Comparison of ENCODE assay signal across 9 cellular contexts in genomic region chr1:232599178-232600041, GRCh38. TPM values are rescaled to one million over a fixed set of nuclear protein-coding genes. Genes with fewer than 3 reads are reported as not detected.
A peak's percentile ranks its signal among the peaks of the same experiment; 100 is the strongest.
DNase-seq lines count a peak whose midpoint lies in the region; ATAC-seq, FAIRE-seq and TF ChIP-seq lines count a peak whose summit lies in the region.
"Had no signal": no experiment of that assay in that cellular context is flagged by ENCODE, and none has a peak within 500 bp of the region (broad histone marks: within the 10 kb centered on the region; RNA-seq: fewer than 3 reads in every experiment).

No MANE protein-coding gene starts in this region.

- H4K20me1 ChIP-seq in GM23248 (ENCODE audit: insufficient read depth) (no peaks in the 10 kb centered on the region), H1 (replicated peaks in 1 of 2; ENCODE audit: control insufficient read depth in 1 of 2, insufficient read depth in 2 of 2, low read length in 2 of 2) (no peaks in the 10 kb centered on the region)

- no peak for TF ChIP-seq EP300 in H1 (IDR thresholded peaks at IDR 0.05; ENCODE audit: borderline replicate concordance in 1 of 2, low read depth in 2 of 2, low read length in 2 of 2)
- no peak for TF ChIP-seq EP300 in upper lobe of left lung (IDR thresholded peaks at IDR 0.05)

- no peak overlapping the region for H3K27ac Mint-ChIP-seq in activated naive CD4-positive, alpha-beta T cell treated with anti-CD3 and anti-CD28 coated beads, Interleukin-2, amount 50 U/mL, for 72 hours

- H2BK120ac ChIP-seq in H1 (replicated peaks; ENCODE audit: low read depth, low read length) = no peak overlapping the region

- no peak overlapping the region for H3K56ac ChIP-seq in H1 (replicated peaks; ENCODE audit: insufficient read length, low read depth, low read length)

- H3K79me2 ChIP-seq in GM23248 (ENCODE audit: insufficient read depth) (no peaks in the 10 kb centered on the region), H1 (ENCODE audit: control insufficient read depth in 1 of 2, insufficient read depth in 2 of 2, low read length in 2 of 2) (no peaks in the 10 kb centered on the region)

- H4K8ac ChIP-seq in H1 (ENCODE audit: extremely low read depth, insufficient read depth, low read length) = no peak overlapping the region; the same call in 1 of the 2 replicates

- WGBS in GM23248 (ENCODE audit: low coverage in 1 of 2, low lambda C conversion rate in 2 of 2, missing lambda C conversion rate in 2 of 2), 2 experiments = 68 to 75% methylated on average over 11 of the region's 11 CpGs
- WGBS in H1 (ENCODE audit: extremely low coverage in 1 of 2, insufficient coverage in 1 of 2, insufficient read length in 1 of 2, insufficient replicate concordance in 2 of 2, low coverage in 1 of 2, low lambda C conversion rate in 2 of 2, missing lambda C conversion rate in 1 of 2), 2 experiments = 90% methylated on average over 11 of the region's 11 CpGs; no CpG with 5 or more reads in 1 of the 2 experiments
- WGBS in upper lobe of left lung, 2 donors = 42 to 48% methylated on average over 10 to 11 of the region's 11 CpGs

- no peak overlapping the region for H3K23ac ChIP-seq in H1 (ENCODE audit: insufficient read length)

- no peaks in the 10 kb centered on the region for H3K23me2 ChIP-seq in H1 (ENCODE audit: low read depth, low read length)

- no peak overlapping the region for H3K4ac ChIP-seq in H1 (replicated peaks; ENCODE audit: insufficient read length, low read depth, low read length)

- H3K9ac ChIP-seq in GM23248 = no peak overlapping the region
- no peak overlapping the region for H3K9ac ChIP-seq in H1 (replicated peaks in 1 of 4; ENCODE audit: extremely low read depth in 1 of 4, low read depth in 3 of 4, low read length in 3 of 4)

- no peaks in the 10 kb centered on the region for H3K9me2 ChIP-seq in GM23248 (ENCODE audit: insufficient read depth)

- no peaks in the 10 kb centered on the region for H3K27me3 ChIP-seq in GM23248 (replicated peaks; ENCODE audit: insufficient read depth)
- H3K27me3 ChIP-seq in H1 (replicated peaks in 1 of 4; ENCODE audit: control insufficient read depth in 3 of 4, extremely low read depth in 1 of 4, insufficient read depth in 3 of 4, low read length in 3 of 4) = no peaks in the 10 kb centered on the region
- no peaks in the 10 kb centered on the region for H3K27me3 ChIP-seq in upper lobe of left lung

- no peaks in the 10 kb centered on the region for H3F3A ChIP-seq in GM23248 (ENCODE audit: insufficient read depth)

- H3K9me3 ChIP-seq in GM23248 (ENCODE audit: low read depth) = no peaks in the 10 kb centered on the region
- H3K9me3 ChIP-seq in H1 (ENCODE audit: insufficient read depth in 2 of 2, low read depth in 1 of 2, low read length in 1 of 2) = no peaks in the 10 kb centered on the region
- H3K9me3 ChIP-seq in upper lobe of left lung = no peaks in the 10 kb centered on the region

- H2BK5ac ChIP-seq in H1 (ENCODE audit: low read depth, low read length) = 0 out of 2 replicates have a peak overlapping the region, but pooled peaks have one; percentile 0

- no peak overlapping the region for H2BK12ac ChIP-seq in H1 (ENCODE audit: low read depth, low read length)

- H3K9me3 Mint-ChIP-seq in activated naive CD4-positive, alpha-beta T cell treated with anti-CD3 and anti-CD28 coated beads, Interleukin-2, amount 50 U/mL, for 72 hours = peaks cover 4 to 15% of the 10 kb centered on the region in 2 donors

- peaks cover 2% of the 10 kb centered on the region; the same call in 1 of the 2 replicates for H3K79me1 ChIP-seq in H1 (ENCODE audit: low read depth, low read length)

- no peak overlapping the region for H3K4me2 ChIP-seq in GM23248 (ENCODE audit: unreplicated experiment)
- H3K4me2 ChIP-seq in H1 (ENCODE audit: insufficient read depth in 1 of 2, low read depth in 2 of 2, low read length in 2 of 2) = no peak overlapping the region

- TF ChIP-seq POLR2A in H1 (IDR thresholded peaks at IDR 0.05; ENCODE audit: control extremely low read depth in 1 of 2, low read depth in 2 of 2, low read length in 2 of 2) (no peak), upper lobe of left lung (IDR thresholded peaks at IDR 0.05) (no peak)

- POLR2A ChIA-PET in H1 (lab: Charles Lee; ENCODE audit: partially characterized antibody) = interaction anchor here (0.6 kb wide), 1 partner anchor 14 kb away, joined by 3 read pairs; no protein-coding TSS in a partner anchor

- no peaks in the 10 kb centered on the region for H3K36me3 ChIP-seq in GM23248 (ENCODE audit: low read depth)
- no peaks in the 10 kb centered on the region for H3K36me3 ChIP-seq in H1 (ENCODE audit: control insufficient read depth in 2 of 4, insufficient read depth in 4 of 4, low read length in 3 of 4)
- H3K36me3 ChIP-seq in upper lobe of left lung = no peaks in the 10 kb centered on the region

- TF ChIP-seq CTCF in H1 (IDR thresholded peaks at IDR 0.05; ENCODE audit: control extremely low read depth in 1 of 3, insufficient read depth in 1 of 3, low read depth in 1 of 3, low read length in 3 of 3) (no peak), upper lobe of left lung (IDR thresholded peaks at IDR 0.05) (no peak)

- no peak for ATAC-seq in activated naive CD4-positive, alpha-beta T cell treated with anti-CD3 and anti-CD28 coated beads, Interleukin-2, amount 50 U/mL, for 72 hours
- no peak for ATAC-seq in upper lobe of left lung (ENCODE audit: low FRiP score in 2 of 2)

- DNase-seq in EH (ENCODE audit: low read depth) (peak; percentile 55), GM23248 (peak; percentile 12), NCI-H2081 treated with DMSO at 0.1 percent for 48 hours (lab: John Stamatoyannopoulos, UW) (peak; percentile 76), H1 (ENCODE audit: low read depth in 1 of 2, low spot score in 2 of 2) (no peak), NCI-H82 treated with DMSO at 0.1 percent for 48 hours (lab: John Stamatoyannopoulos, UW; ENCODE audit: unreplicated experiment) (no peak), DMS114 treated with DMSO at 0.1 percent for 48 hours (lab: John Stamatoyannopoulos, UW; ENCODE audit: unreplicated experiment) (no peak), upper lobe of left lung (no peak)
- DNase-seq in activated naive CD4-positive, alpha-beta T cell treated with anti-CD3 and anti-CD28 coated beads, Interleukin-2, amount 50 U/mL, for 72 hours (ENCODE audit: low spot score in 2 of 2) = no peak
- DNase-seq: naive B cell had no signal

- H3K14ac ChIP-seq in H1 (ENCODE audit: insufficient read length) = no peak overlapping the region

- H3K4me1 ChIP-seq in GM23248 (ENCODE audit: insufficient read depth) (no peaks in the 10 kb centered on the region), H1 (replicated peaks in 1 of 4; ENCODE audit: control insufficient read depth in 3 of 4, insufficient read depth in 4 of 4, low read length in 3 of 4) (peaks cover 0 to 2% (median 1%) of the 10 kb centered on the region in 4 experiments; a peak in 2 of 7 replicates), upper lobe of left lung (peaks cover 21 to 57% (median 40%) of the 10 kb centered on the region in 4 donors)

- FAIRE-seq in H1 (lab: Jason Lieb, UNC) = no peak

- no peak overlapping the region for H4K91ac ChIP-seq in H1 (replicated peaks; ENCODE audit: insufficient read length, low read length)

- H3K36me3 Mint-ChIP-seq in activated naive CD4-positive, alpha-beta T cell treated with anti-CD3 and anti-CD28 coated beads, Interleukin-2, amount 50 U/mL, for 72 hours = peaks cover 5 to 16% of the 10 kb centered on the region in 2 donors

- no peak overlapping the region for H2BK20ac ChIP-seq in H1 (ENCODE audit: low read length)

- H3K4me3 ChIP-seq in GM23248 = no peak overlapping the region
- H3K4me3 ChIP-seq in H1 (ENCODE audit: extremely low read depth in 1 of 4, insufficient read depth in 2 of 4, low read depth in 3 of 4, low read length in 4 of 4) = no peak overlapping the region
- no peak overlapping the region for H3K4me3 ChIP-seq in upper lobe of left lung

- in situ Hi-C loops in GM23248 (cut with MboI) = no loop called here

- no peak overlapping the region for H2BK15ac ChIP-seq in H1 (ENCODE audit: low read length)

- no peak overlapping the region for H4K5ac ChIP-seq in H1 (ENCODE audit: insufficient read length, low read depth, low read length)

- H3K18ac ChIP-seq in H1 (ENCODE audit: extremely low read depth, low read length) = no peak overlapping the region

- CTCF ChIA-PET in H1 (lab: Charles Lee; ENCODE audit: partially characterized antibody) = interaction anchor here (0.9 to 3.2 kb wide), 9 partner anchors 9 to 425 kb away, joined by 3 to 9 read pairs (median 4); no protein-coding TSS in a partner anchor

- H2AK5ac ChIP-seq in H1 (ENCODE audit: low read depth, low read length) = no peak overlapping the region

- H2AFZ ChIP-seq in GM23248 (no peak overlapping the region; the same call in 1 of the 2 replicates), H1 (ENCODE audit: low read length) (no peak overlapping the region)

- H3K27ac ChIP-seq in GM23248 (no peak overlapping the region), H1 (ENCODE audit: low read depth, low read length) (no peak overlapping the region), upper lobe of left lung (peak overlapping the region in 2 of 4 donors; percentile 27 to 54)

- no peak for TF ChIP-seq RAD21 in H1 (IDR thresholded peaks at IDR 0.05 in 1 of 2, conservative IDR thresholded peaks at IDR 0.05 in 1 of 2; ENCODE audit: low read depth in 2 of 2, low read length in 2 of 2)

TF ChIP-seq in H1, 55 proteins besides CTCF, POLR2A, EP300 and RAD21:
- TF ChIP-seq CEBPB (IDR thresholded peaks at IDR 0.05; ENCODE audit: low read depth, low read length) = peak; percentile 43; the same call in 1 of the 2 replicates
- no peak for TF ChIP-seq EGR1 (IDR thresholded peaks at IDR 0.05; ENCODE audit: borderline replicate concordance, low read depth, low read length)

RNA-seq across cellular contexts. Expression of gene SIPA1L2, which starts 30.5 kb away (rescaled TPM):
- 4.4 and 5.9 TPM in 2 replicates for total RNA-seq in GM23248 (2014; rRNA removed; shearing (Covaris generic))
- 0.82 and 1.1 TPM in 2 replicates for polyA plus RNA-seq in GM23248 (2016; fragmentation: Nextera tagmentation; extraction: Ambion mirVana)
- total RNA-seq in H1 (2021; fragmentation: NEBNext Ultra II Directional; extraction: Animal tissue kit (Norgen Biotek cat#: 25700)) = 12.0 and 13.2 TPM in 2 replicates
- polyA plus RNA-seq in H1 (2011; rRNA removed) = 7.7 and 11.5 TPM in 2 replicates
- polyA plus RNA-seq in H1 (2011; cell fraction: cytosol; rRNA removed) = 9.8 TPM
- polyA plus RNA-seq in H1 (2011; cell fraction: nucleus; rRNA removed) = 19.7 TPM
- polyA plus RNA-seq in H1 (2012, experiment 1 of 2) = 7.1 to 9.0 TPM (median 7.9 TPM) in 4 replicates
- polyA plus RNA-seq in H1 (2012, experiment 2 of 2) = 0.62 TPM
- polyA plus RNA-seq in H1 (2013, experiment 1 of 2) = 4.2 TPM
- 4.0 TPM for polyA plus RNA-seq in H1 (2013, experiment 2 of 2)
- polyA minus RNA-seq in H1 (2011; rRNA and poly(A)+ RNA removed) = 13.6 and 18.9 TPM in 2 replicates
- polyA minus RNA-seq in H1 (2011; cell fraction: cytosol; rRNA and poly(A)+ RNA removed) = 9.7 TPM
- 29.5 TPM for polyA minus RNA-seq in H1 (2011; cell fraction: nucleus; rRNA and poly(A)+ RNA removed)
- total RNA-seq in activated naive CD4-positive, alpha-beta T cell treated with anti-CD3 and anti-CD28 coated beads, Interleukin-2, amount 50 U/mL, for 72 hours = 10 to 100 TPM in 1 of 2 donors, 1 to 10 TPM in 1; 4.4 to 10.8 TPM
- 10 to 100 TPM; 23.3 to 51.3 (median 34.2) TPM for total RNA-seq in upper lobe of left lung

Comparison
In these comparisons a context has a peak if more than half of its experiments do, and no peak if none do; other contexts are left out.
1. DNase-seq: peak in EH (single experiment), GM23248 (single experiment) and NCI-H2081 treated with DMSO at 0.1 percent for 48 hours (single experiment); none in H1 (0 of 2), NCI-H82 treated with DMSO at 0.1 percent for 48 hours (single experiment), DMS114 treated with DMSO at 0.1 percent for 48 hours (single experiment), activated naive CD4-positive, alpha-beta T cell treated with anti-CD3 and anti-CD28 coated beads, Interleukin-2, amount 50 U/mL, for 72 hours (0 of 2) and upper lobe of left lung (0 of 2).